ENCODE assay signal across 15 cellular contexts in the genomic region with DNA sequence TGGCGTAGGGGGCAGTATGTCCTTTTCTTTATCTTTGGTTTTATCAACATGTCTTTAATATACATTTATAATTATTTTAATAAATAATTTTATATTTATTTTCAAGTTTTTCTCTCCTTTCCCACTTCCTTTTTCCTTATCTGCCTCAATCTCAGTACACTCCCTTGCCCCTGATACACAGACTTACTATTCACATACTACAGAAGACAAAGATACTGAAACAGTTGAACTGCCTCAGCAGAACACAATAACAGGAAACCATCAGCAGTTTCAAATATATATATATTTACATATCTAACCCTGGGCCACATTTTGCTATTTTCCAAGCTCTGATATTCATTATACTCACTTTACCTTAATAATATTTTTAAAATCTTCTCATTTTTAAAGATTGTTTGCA.
A peak's percentile ranks its signal among the peaks of the same experiment; 100 is the strongest.
DNase-seq lines count a peak whose midpoint lies in the region; ATAC-seq and TF ChIP-seq lines count a peak whose summit lies in the region.
"Had no signal": no experiment of that assay in that cellular context is flagged by ENCODE, and none has a peak within 500 bp of the region (broad histone marks: within the 10 kb centered on the region; RNA-seq: fewer than 3 reads in every experiment).

No MANE protein-coding gene starts in this region.

- ATAC-seq in GM19452 (IDR thresholded peaks at IDR 0.05; ENCODE audit: unreplicated experiment) = peak; percentile 77
- peak; percentile 83 for ATAC-seq in HG02973 (IDR thresholded peaks at IDR 0.05; ENCODE audit: unreplicated experiment)
- ATAC-seq: PC-3, right lobe of liver had no signal

- intact Hi-C loops in head of caudate nucleus (cut with DNase I) = no loop called here

- in situ Hi-C loops in GM13977 (cut with MboI; ENCODE audit: low pct_unique_long_range_greater_than_20kb, low sequenced_read_pairs, unreplicated experiment) = loop anchor here (25.0 kb wide), 1 partner anchor 985 kb away; no protein-coding TSS in a partner anchor

- no peak for TF ChIP-seq POLR2A in NB4 (IDR thresholded peaks at IDR 0.05; ENCODE audit: extremely low read depth, insufficient read length)

- TF ChIP-seq CTCF in GM13977 (IDR thresholded peaks at IDR 0.05; ENCODE audit: extremely low read depth, insufficient read depth, missing control alignments) (no peak), NB4 (IDR thresholded peaks at IDR 0.05; ENCODE audit: low read depth, low read length) (no peak)

- H3K4me3 ChIP-seq in NB4 (ENCODE audit: low read depth, low read length) = no peak overlapping the region
- H3K4me3 ChIP-seq: cardiac muscle cell, right lobe of liver had no signal

- DNase-seq in GM13977 (ENCODE audit: low spot score) (peak; percentile 31), NB4 (ENCODE audit: low read depth) (peak; percentile 70), NOMO-1 treated with DMSO at 0.1 percent for 48 hours (lab: John Stamatoyannopoulos, UW; ENCODE audit: unreplicated experiment) (no peak), head of caudate nucleus (no peak), HuH-7 (ENCODE audit: low spot score) (no peak)
- DNase-seq in activated T-cell treated with anti-CD3 and anti-CD28 coated beads, Interleukin-2, amount 50 U/mL, for 1 hour = no peak
- DNase-seq: activated CD4-positive, alpha-beta T cell treated with anti-CD3 and anti-CD28 coated beads, Interleukin-2, amount 50 U/mL, for 4 hours; foreskin fibroblast; GOT3; NCI-H1048; PC-3; right lobe of liver had no signal

Comparison
In these comparisons a context has a peak if more than half of its experiments do, and no peak if none do; other contexts are left out.
1. DNase-seq: peak in GM13977 (single experiment) and NB4 (single experiment); none in NOMO-1 treated with DMSO at 0.1 percent for 48 hours (single experiment), head of caudate nucleus (0 of 42), activated T-cell treated with anti-CD3 and anti-CD28 coated beads, Interleukin-2, amount 50 U/mL, for 1 hour (single experiment) and HuH-7 (single experiment).